ENCODE assay signal across 18 cellular contexts in the genomic region with DNA sequence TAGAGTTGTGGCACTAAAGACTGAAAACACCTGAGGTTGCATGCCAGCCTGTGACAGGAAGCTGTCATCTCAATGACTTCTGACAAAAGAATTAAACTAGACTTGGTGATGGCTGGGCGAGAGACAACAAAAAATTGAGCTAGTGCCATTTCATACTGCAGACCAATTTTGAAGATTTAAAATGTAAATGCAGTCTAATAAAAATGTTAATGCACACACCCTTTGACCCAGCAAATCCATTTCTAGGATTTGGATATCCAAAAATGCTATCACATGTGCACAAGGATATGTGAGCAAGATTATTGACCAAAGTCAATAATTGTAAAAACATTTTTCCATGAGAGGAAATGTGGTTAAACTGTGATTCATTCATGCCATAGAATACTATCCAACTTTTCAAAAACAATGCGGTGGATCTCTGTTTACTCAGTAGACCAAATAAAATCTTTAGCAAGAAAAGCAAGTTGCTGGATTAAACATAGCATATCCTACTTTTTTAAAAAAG. TPM values are rescaled to one million over a fixed set of nuclear protein-coding genes. Genes with fewer than 3 reads are reported as not detected.
DNase-seq lines count a peak whose midpoint lies in the region; ATAC-seq and TF ChIP-seq lines count a peak whose summit lies in the region.
"Had no signal": no experiment of that assay in that cellular context is flagged by ENCODE, and none has a peak within 500 bp of the region (broad histone marks: within the 10 kb centered on the region; RNA-seq: fewer than 3 reads in every experiment).

No MANE protein-coding gene starts in this region.

- no peaks in the 10 kb centered on the region for H3K9me3 ChIP-seq in left lung
- no peaks in the 10 kb centered on the region for H3K9me3 ChIP-seq in HAP-1

- no peak overlapping the region for H3K27ac ChIP-seq in left lung
- H3K27ac ChIP-seq: RWPE1 had no signal

- H3K27me3 ChIP-seq in left lung, result no peaks in the 10 kb centered on the region
- H3K27me3 ChIP-seq in HAP-1 (ENCODE audit: low read depth), result no peaks in the 10 kb centered on the region

- intact Hi-C loops in left lung (cut with DNase I), result no loop called here

- H3K4me3 ChIP-seq in astrocyte of the spinal cord (ENCODE audit: low read depth, low read length) (no peak overlapping the region), left lung (no peak overlapping the region), HAP-1 (no peak overlapping the region)
- H3K4me3 ChIP-seq: GM12878, smooth muscle cell had no signal

- in situ Hi-C loops in astrocyte of the spinal cord (cut with HindIII; ENCODE audit: low sequenced_read_pairs) (no loop called here), HAP-1 (cut with MboI; ENCODE audit: low sequenced_read_pairs) (no loop called here)

- DNase-seq in AG20443 (ENCODE audit: low spot score) (peak; percentile 34), LHCN-M2 (ENCODE audit: low read depth) (peak; percentile 60), astrocyte of the spinal cord (ENCODE audit: low read depth, low spot score) (peak; percentile 61), hepatic stellate cell (ENCODE audit: low spot score) (peak; percentile 54), left lung (no peak), NCI-H1092 treated with DMSO at 0.1 percent for 48 hours (lab: John Stamatoyannopoulos, UW) (no peak), HAP-1 (ENCODE audit: low spot score in 2 of 2) (no peak)
- DNase-seq: activated naive CD4-positive, alpha-beta T cell treated with anti-CD3 and anti-CD28 coated beads, Interleukin-2, amount 50 U/mL, for 16 hours; activated T-cell treated with anti-CD3 and anti-CD28 coated beads, Interleukin-2, amount 50 U/mL, for 1 hour; Calu3; KBM-7; naive B cell; NCI-H1105; posterior cingulate gyrus had no signal

- TF ChIP-seq CTCF in astrocyte of the spinal cord (IDR thresholded peaks at IDR 0.05; ENCODE audit: low read depth, low read length), result no peak
- no peak for TF ChIP-seq CTCF in left lung (IDR thresholded peaks at IDR 0.05)

- no peaks in the 10 kb centered on the region for H3K36me3 ChIP-seq in left lung
- no peaks in the 10 kb centered on the region for H3K36me3 ChIP-seq in HAP-1 (replicated peaks)

- peaks cover 4 to 7% of the 10 kb centered on the region in 2 donors for H3K4me1 ChIP-seq in left lung
- H3K4me1 ChIP-seq in HAP-1, result peaks cover 14% of the 10 kb centered on the region

- no peak for ATAC-seq in left lung
- no peak for ATAC-seq in GM18873 (IDR thresholded peaks at IDR 0.05; ENCODE audit: low FRiP score, unreplicated experiment)
- ATAC-seq: GM12878 had no signal

RNA-seq across cellular contexts. Expression of a gene that starts 5.6 kb away (rescaled TPM):
- total RNA-seq in LHCN-M2 (2014; rRNA removed), result 3.1 TPM in 2 replicates
- polyA plus RNA-seq in LHCN-M2 (2012), result 1.2 TPM
- total RNA-seq in left lung, result 1 to 10 TPM; 2.0 to 2.4 TPM

RNA-seq across cellular contexts. Expression of a gene that starts 6.1 kb away (rescaled TPM):
- total RNA-seq in LHCN-M2 (2014; rRNA removed) (145 and 160 TPM in 2 replicates), left lung (100 to 1,000 TPM; 203 to 234 TPM)
- polyA plus RNA-seq in LHCN-M2 (2012), result 72.8 TPM

Comparison
In these comparisons a context has a peak if more than half of its experiments do, and no peak if none do; other contexts are left out.
1. DNase-seq: peak in AG20443 (single experiment), LHCN-M2 (single experiment), astrocyte of the spinal cord (single experiment) and hepatic stellate cell (single experiment); none in left lung (0 of 2), NCI-H1092 treated with DMSO at 0.1 percent for 48 hours (single experiment) and HAP-1 (0 of 2).